2 cellular contexts compared by ENCODE assay signal in the genomic region with DNA sequence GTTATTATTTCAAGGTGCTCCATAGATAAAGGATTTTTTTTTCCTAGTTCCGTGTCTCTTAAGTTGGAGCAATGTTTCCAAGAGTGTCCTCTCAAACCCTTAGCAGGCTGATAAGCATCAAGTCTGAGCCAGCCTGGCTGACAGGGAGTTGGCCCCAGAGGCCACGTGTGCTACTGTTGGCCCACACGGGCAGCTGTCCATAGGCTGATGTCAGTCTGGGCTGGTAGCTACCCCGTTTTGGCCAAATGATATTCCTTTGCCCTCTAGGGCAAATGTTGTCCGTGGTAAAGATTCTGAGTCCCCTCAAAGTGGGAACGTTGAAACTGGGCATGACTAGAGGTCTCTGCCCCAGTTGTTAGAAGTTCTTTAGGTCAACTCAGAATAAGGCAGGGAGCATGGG.
A peak's percentile ranks its signal among the peaks of the same experiment; 100 is the strongest.
TF ChIP-seq lines count a peak whose summit lies in the region.

No MANE protein-coding gene starts in this region.

TF ChIP-seq in liver, 16 proteins besides CTCF, POLR2A, EP300 and RAD21 (continued from another document):
- TF ChIP-seq, protein P1, sequence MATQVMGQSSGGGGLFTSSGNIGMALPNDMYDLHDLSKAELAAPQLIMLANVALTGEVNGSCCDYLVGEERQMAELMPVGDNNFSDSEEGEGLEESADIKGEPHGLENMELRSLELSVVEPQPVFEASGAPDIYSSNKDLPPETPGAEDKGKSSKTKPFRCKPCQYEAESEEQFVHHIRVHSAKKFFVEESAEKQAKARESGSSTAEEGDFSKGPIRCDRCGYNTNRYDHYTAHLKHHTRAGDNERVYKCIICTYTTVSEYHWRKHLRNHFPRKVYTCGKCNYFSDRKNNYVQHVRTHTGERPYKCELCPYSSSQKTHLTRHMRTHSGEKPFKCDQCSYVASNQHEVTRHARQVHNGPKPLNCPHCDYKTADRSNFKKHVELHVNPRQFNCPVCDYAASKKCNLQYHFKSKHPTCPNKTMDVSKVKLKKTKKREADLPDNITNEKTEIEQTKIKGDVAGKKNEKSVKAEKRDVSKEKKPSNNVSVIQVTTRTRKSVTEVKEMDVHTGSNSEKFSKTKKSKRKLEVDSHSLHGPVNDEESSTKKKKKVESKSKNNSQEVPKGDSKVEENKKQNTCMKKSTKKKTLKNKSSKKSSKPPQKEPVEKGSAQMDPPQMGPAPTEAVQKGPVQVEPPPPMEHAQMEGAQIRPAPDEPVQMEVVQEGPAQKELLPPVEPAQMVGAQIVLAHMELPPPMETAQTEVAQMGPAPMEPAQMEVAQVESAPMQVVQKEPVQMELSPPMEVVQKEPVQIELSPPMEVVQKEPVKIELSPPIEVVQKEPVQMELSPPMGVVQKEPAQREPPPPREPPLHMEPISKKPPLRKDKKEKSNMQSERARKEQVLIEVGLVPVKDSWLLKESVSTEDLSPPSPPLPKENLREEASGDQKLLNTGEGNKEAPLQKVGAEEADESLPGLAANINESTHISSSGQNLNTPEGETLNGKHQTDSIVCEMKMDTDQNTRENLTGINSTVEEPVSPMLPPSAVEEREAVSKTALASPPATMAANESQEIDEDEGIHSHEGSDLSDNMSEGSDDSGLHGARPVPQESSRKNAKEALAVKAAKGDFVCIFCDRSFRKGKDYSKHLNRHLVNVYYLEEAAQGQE (IDR thresholded peaks at IDR 0.05), result peak; percentile 57
- peak; percentile 16 for TF ChIP-seq FOXA2 (IDR thresholded peaks at IDR 0.05)
- no peak for TF ChIP-seq YY1 (IDR thresholded peaks at IDR 0.05)
- no peak for TF ChIP-seq GABPA (IDR thresholded peaks at IDR 0.05 in 1 of 2, conservative IDR thresholded peaks at IDR 0.05 in 1 of 2)
- peak in 1 of 2 donors; percentile 61 for TF ChIP-seq JUND (IDR thresholded peaks at IDR 0.05)

TF ChIP-seq in HepG2, 621 proteins besides CTCF, POLR2A, EP300 and RAD21 (continued from another document):
- TF ChIP-seq, protein P2, sequence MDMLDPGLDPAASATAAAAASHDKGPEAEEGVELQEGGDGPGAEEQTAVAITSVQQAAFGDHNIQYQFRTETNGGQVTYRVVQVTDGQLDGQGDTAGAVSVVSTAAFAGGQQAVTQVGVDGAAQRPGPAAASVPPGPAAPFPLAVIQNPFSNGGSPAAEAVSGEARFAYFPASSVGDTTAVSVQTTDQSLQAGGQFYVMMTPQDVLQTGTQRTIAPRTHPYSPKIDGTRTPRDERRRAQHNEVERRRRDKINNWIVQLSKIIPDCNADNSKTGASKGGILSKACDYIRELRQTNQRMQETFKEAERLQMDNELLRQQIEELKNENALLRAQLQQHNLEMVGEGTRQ (IDR thresholded peaks at IDR 0.05; ENCODE audit: low read depth, low read length), result no peak
- TF ChIP-seq, protein P2 (CRISPR knock-in tag; IDR thresholded peaks at IDR 0.05; ENCODE audit: borderline replicate concordance), result no peak
- TF ChIP-seq MED8 (CRISPR knock-in tag; IDR thresholded peaks at IDR 0.05; ENCODE audit: insufficient replicate concordance), result no peak
